24 cellular contexts compared by ENCODE assay signal in the genomic region with DNA sequence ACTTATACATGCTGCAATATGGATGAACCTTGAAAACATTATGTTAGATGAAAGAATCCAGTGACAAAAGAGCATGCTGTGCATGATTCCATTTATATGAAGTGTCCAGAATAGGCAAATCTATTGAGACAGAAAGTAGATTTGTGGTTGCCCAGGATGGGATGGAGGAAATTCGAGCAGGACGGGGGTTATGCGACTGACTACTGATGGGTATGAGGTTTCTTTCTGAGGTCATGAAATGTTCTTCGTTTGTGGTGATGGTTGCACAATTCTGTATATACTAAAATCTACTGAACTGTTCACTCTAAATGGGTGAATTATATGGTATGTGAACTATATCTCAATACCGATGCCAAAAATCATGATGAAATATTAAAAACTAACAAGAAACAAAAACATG. TPM values are rescaled to one million over a fixed set of nuclear protein-coding genes. Genes with fewer than 3 reads are reported as not detected.
"Had no signal": no experiment of that assay in that cellular context is flagged by ENCODE, and none has a peak within 500 bp of the region (broad histone marks: within the 10 kb centered on the region; RNA-seq: fewer than 3 reads in every experiment).

No MANE protein-coding gene starts in this region.

- H3K27ac Mint-ChIP-seq: activated CD4-positive, alpha-beta T cell treated with anti-CD3 and anti-CD28 coated beads, Interleukin-2, amount 10 ng/mL, durations not matched to agents 7 days and 5 days; activated CD8-positive, alpha-beta T cell treated with anti-CD3 and anti-CD28 coated beads, Interleukin-2, amount 10 ng/mL, durations not matched to agents 7 days and 5 days had no signal

- H3K4me1 ChIP-seq: ascending aorta, body of pancreas, Peyer's patch, SJSA1 had no signal

- DNase-seq: activated CD4-positive, alpha-beta T cell treated with anti-CD3 and anti-CD28 coated beads, Interleukin-2, amount 10 ng/mL, durations not matched to agents 7 days and 5 days; activated CD8-positive, alpha-beta memory T cell treated with anti-CD3 and anti-CD28 coated beads, Interleukin-2, amount 50 U/mL, for 48 hours; activated CD8-positive, alpha-beta T cell treated with anti-CD3 and anti-CD28 coated beads, Interleukin-2, amount 10 ng/mL, durations not matched to agents 7 days and 5 days; activated gamma-delta T cell; activated naive CD4-positive, alpha-beta T cell treated with anti-CD3 and anti-CD28 coated beads, Interleukin-2, amount 50 U/mL, for 16 hours; activated T-cell treated with anti-CD3 and anti-CD28 coated beads, Interleukin-2, amount 50 U/mL, for 1 hour; amniotic stem cell; body of pancreas; central memory CD4-positive, alpha-beta T cell; KG1; NCI-H1105 treated with DMSO at 0.1 percent for 48 hours; NCI-H1436 treated with DMSO at 0.1 percent for 48 hours; NCI-H187; NCI-H2081; NCI-H510A treated with DMSO at 0.1 percent for 48 hours; NCI-H69; NK-92 treated with Interleukin-12 subunit alpha and Interleukin-12 subunit beta, amount 100 ng/mL, for 24 hours; Peyer's patch; SHP77; SW 1271 had no signal

- H3K27me3 ChIP-seq: ascending aorta, body of pancreas, Peyer's patch, SJSA1 had no signal

- H3K9me3 ChIP-seq: ascending aorta, body of pancreas, Peyer's patch, SJSA1 had no signal

- H3K4me3 Mint-ChIP-seq: activated CD4-positive, alpha-beta T cell treated with anti-CD3 and anti-CD28 coated beads, Interleukin-2, amount 10 ng/mL, durations not matched to agents 7 days and 5 days; activated CD8-positive, alpha-beta T cell treated with anti-CD3 and anti-CD28 coated beads, Interleukin-2, amount 10 ng/mL, durations not matched to agents 7 days and 5 days had no signal

- H3K36me3 ChIP-seq: ascending aorta, Peyer's patch had no signal

- H3K4me3 ChIP-seq: ascending aorta, body of pancreas, Peyer's patch, SJSA1 had no signal

- H3K27ac ChIP-seq: ascending aorta, body of pancreas, Peyer's patch, SJSA1 had no signal

- ATAC-seq: activated CD8-positive, alpha-beta T cell treated with anti-CD3 and anti-CD28 coated beads, Interleukin-2, amount 10 ng/mL, durations not matched to agents 7 days and 5 days; body of pancreas; SK-N-SH treated with all-trans-retinoic acid at 6 μM for 48 hours had no signal

- H3K27me3 Mint-ChIP-seq: activated CD4-positive, alpha-beta T cell treated with anti-CD3 and anti-CD28 coated beads, Interleukin-2, amount 10 ng/mL, durations not matched to agents 7 days and 5 days had no signal

- FAIRE-seq: bronchial epithelial cell had no signal

RNA-seq across cellular contexts. Expression of a gene that starts 28.3 kb away (rescaled TPM):
- total RNA-seq: ascending aorta had no signal
